In genomic region chr11:79244805-79245197, GRCh38 we compare ENCODE assay signal across 1 cellular context.
TF ChIP-seq lines count a peak whose summit lies in the region.

No MANE protein-coding gene starts in this region.

TF ChIP-seq in HepG2, 621 proteins besides CTCF, POLR2A, EP300 and RAD21 (continued from another document):
- no peak for TF ChIP-seq ZNF407 (CRISPR knock-in tag; IDR thresholded peaks at IDR 0.05; ENCODE audit: not compliant biosample characterization)
- no peak for TF ChIP-seq IRF1 (CRISPR knock-in tag; IDR thresholded peaks at IDR 0.05; ENCODE audit: low read depth)
